Comparison of ENCODE assay signal across 17 cellular contexts in the genomic region with DNA sequence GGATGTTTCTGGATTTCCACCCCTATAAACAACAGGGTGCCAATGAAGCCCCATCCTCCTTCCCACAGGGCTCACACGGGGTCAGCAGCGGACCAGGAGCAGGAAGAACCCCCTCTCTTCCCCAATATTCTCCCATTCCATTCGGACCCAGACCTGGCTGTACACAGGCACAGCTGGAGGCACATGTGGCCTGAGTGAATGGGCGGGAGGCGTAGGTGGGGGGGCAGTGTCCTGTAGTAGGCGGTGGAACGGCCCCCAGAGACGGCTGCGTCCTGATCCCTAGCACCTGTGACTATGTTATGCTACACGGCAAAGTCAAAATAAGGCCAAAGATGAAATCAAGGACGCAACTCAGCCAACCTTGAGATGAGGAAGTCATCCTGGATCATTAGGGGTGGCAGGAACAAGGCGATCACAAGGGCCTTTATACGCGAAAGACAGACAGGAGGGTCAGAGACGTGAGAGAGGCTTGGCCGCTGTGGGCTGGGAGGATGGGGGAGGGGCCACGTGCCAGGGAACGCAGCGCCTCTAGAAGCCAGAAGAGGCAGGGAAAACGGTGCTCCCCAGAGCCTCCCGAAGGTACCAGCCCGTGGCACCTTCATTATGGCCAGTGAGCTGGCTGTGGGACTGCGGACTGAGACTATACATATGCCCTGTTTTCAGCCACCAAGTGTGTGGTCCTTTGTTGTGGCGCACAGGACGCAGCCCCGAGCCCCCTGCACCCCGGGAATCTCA.
DNase-seq lines count a peak whose midpoint lies in the region; ATAC-seq and TF ChIP-seq lines count a peak whose summit lies in the region.
"Had no signal": no experiment of that assay in that cellular context is flagged by ENCODE, and none has a peak within 500 bp of the region (broad histone marks: within the 10 kb centered on the region; RNA-seq: fewer than 3 reads in every experiment).

No MANE protein-coding gene starts in this region.

- H3K9ac ChIP-seq in PC-3 (ENCODE audit: low read length), result peak overlapping the region; percentile 81; the same call in 1 of the 2 replicates

- H3K4me3 ChIP-seq in GM23338, result no peak overlapping the region
- no peak overlapping the region for H3K4me3 ChIP-seq in PC-3 (ENCODE audit: low read length)
- no peak overlapping the region for H3K4me3 ChIP-seq in prostate gland

- peaks cover 4% of the 10 kb centered on the region for H3K27me3 Mint-ChIP-seq in GM23338 (ENCODE audit: insufficient read depth, low read depth, poor library complexity)
- H3K27me3 Mint-ChIP-seq in glutamatergic neuron (ENCODE audit: unreplicated experiment), result peaks cover 6% of the 10 kb centered on the region

- no peak for TF ChIP-seq POLR2A in prostate gland (IDR thresholded peaks at IDR 0.05)

- H3K9me2 ChIP-seq in GM23338 (ENCODE audit: insufficient read depth) (no peaks in the 10 kb centered on the region), PC-3 (replicated peaks; ENCODE audit: low read length) (no peaks in the 10 kb centered on the region)

- no peaks in the 10 kb centered on the region for H3K36me3 Mint-ChIP-seq in GM23338 (ENCODE audit: low read depth)
- H3K36me3 Mint-ChIP-seq in glutamatergic neuron (ENCODE audit: unreplicated experiment), result no peaks in the 10 kb centered on the region
- H3K36me3 Mint-ChIP-seq: CD4-positive, CD25-positive, alpha-beta regulatory T cell had no signal

- CTCF ChIA-PET in PC-3 (lab: Charles Lee), result interaction anchor here (1.1 kb wide), 1 partner anchor 18 kb away, joined by 4 read pairs; no protein-coding TSS in a partner anchor
- CTCF ChIA-PET in GM10248 (lab: Yijun Ruan, JAX), result interaction anchor here (3.9 to 4.0 kb wide), 2 partner anchors 13 to 18 kb away, joined by 12 to 19 read pairs; no protein-coding TSS in a partner anchor

- no peaks in the 10 kb centered on the region for H3K36me3 ChIP-seq in GM23338 (ENCODE audit: insufficient read depth)
- no peaks in the 10 kb centered on the region for H3K36me3 ChIP-seq in PC-3 (ENCODE audit: low read depth, low read length)
- H3K36me3 ChIP-seq in prostate gland, result no peaks in the 10 kb centered on the region

- H3K4me1 ChIP-seq in GM23338 (ENCODE audit: insufficient read depth) (no peaks in the 10 kb centered on the region), PC-3 (ENCODE audit: insufficient read depth, low read length) (peaks cover 27% of the 10 kb centered on the region), prostate gland (replicated peaks) (no peaks in the 10 kb centered on the region)
- H3K4me1 ChIP-seq: Caco-2 had no signal

- no peaks in the 10 kb centered on the region for H4K20me1 ChIP-seq in GM23338 (replicated peaks; ENCODE audit: insufficient read depth)
- no peaks in the 10 kb centered on the region for H4K20me1 ChIP-seq in PC-3 (ENCODE audit: low read length)

- no TSS peak for BruUV-seq in PC-3 (replicated peaks; lab: Mats Ljungman, UMichigan)

- H3F3A ChIP-seq in GM23338 (replicated peaks; ENCODE audit: low read depth), result no peaks in the 10 kb centered on the region
- no peaks in the 10 kb centered on the region for H3F3A ChIP-seq in PC-3 (ENCODE audit: low read length, unreplicated experiment)

- H3K79me2 ChIP-seq in GM23338 (replicated peaks; ENCODE audit: insufficient read depth) (no peaks in the 10 kb centered on the region), PC-3 (ENCODE audit: low read length) (no peaks in the 10 kb centered on the region)

- H3K9me3 Mint-ChIP-seq in GM23338 (no peaks in the 10 kb centered on the region), glutamatergic neuron (ENCODE audit: unreplicated experiment) (peaks cover 5% of the 10 kb centered on the region)

- WGBS in prostate gland, result 87% methylated on average over 27 of the region's 27 CpGs

- intact Hi-C loops in PC-3 (cut with micrococcal nuclease) (no loop called here), posterior vena cava (cut with DNase I) (no loop called here), prostate gland (cut with DNase I) (no loop called here)

- H3K4me2 ChIP-seq in GM23338, result no peak overlapping the region
- no peak overlapping the region for H3K4me2 ChIP-seq in PC-3 (ENCODE audit: low read length)

- H2AFZ ChIP-seq in GM23338 (no peak overlapping the region), PC-3 (ENCODE audit: low read length) (no peak overlapping the region)

- TF ChIP-seq CTCF in GM23338 (conservative IDR thresholded peaks at IDR 0.05; ENCODE audit: low read depth in 2 of 2), result no peak
- no peak for TF ChIP-seq CTCF in PC-3 (conservative IDR thresholded peaks at IDR 0.05; ENCODE audit: low read depth, low read length)
- no peak for TF ChIP-seq CTCF in glutamatergic neuron (IDR thresholded peaks at IDR 0.05; ENCODE audit: partially characterized antibody, unreplicated experiment)
- no peak for TF ChIP-seq CTCF in prostate gland (IDR thresholded peaks at IDR 0.05)
- no peak for TF ChIP-seq CTCF in GM10248 (IDR thresholded peaks at IDR 0.05; ENCODE audit: control extremely low read depth, extremely low read depth, low read depth, missing control alignments)

- H3K4me3 Mint-ChIP-seq in GM23338 (no peak overlapping the region), glutamatergic neuron (ENCODE audit: unreplicated experiment) (no peak overlapping the region)
- H3K4me3 Mint-ChIP-seq: B cell; CD4-positive, CD25-positive, alpha-beta regulatory T cell had no signal

- H3K27me3 ChIP-seq in GM23338 (ENCODE audit: insufficient read depth) (no peaks in the 10 kb centered on the region), PC-3 (ENCODE audit: low read length) (no peaks in the 10 kb centered on the region), prostate gland (replicated peaks; ENCODE audit: insufficient read depth) (no peaks in the 10 kb centered on the region)

- DNase-seq in GM23338 (ENCODE audit: low spot score) (peak; percentile 54), PC-3 (no peak), glutamatergic neuron (peak; percentile 1), posterior vena cava (ENCODE audit: low spot score) (peak; percentile 66), prostate gland (ENCODE audit: low spot score) (no peak), GM10248 (ENCODE audit: extremely low spot score) (no peak), HCEC 1CT (no peak)
- DNase-seq: Caco-2; CD4-positive, CD25-positive, alpha-beta regulatory T cell; DMS153; NCI-H1105 treated with DMSO at 0.1 percent for 48 hours; NCI-H1694 treated with DMSO at 0.1 percent for 48 hours; NCI-H2107; NCI-H526 treated with DMSO at 0.1 percent for 48 hours; NK-92 treated with Interleukin-12 subunit alpha and Interleukin-12 subunit beta, amount 100 ng/mL, for 24 hours; OCI-M1 had no signal

- no peak overlapping the region for H3K27ac ChIP-seq in GM23338 (ENCODE audit: low read depth)
- peak overlapping the region; percentile 96 for H3K27ac ChIP-seq in PC-3 (ENCODE audit: low read length)
- no peak overlapping the region for H3K27ac ChIP-seq in prostate gland

- H3K27ac Mint-ChIP-seq in GM23338 (no peak overlapping the region), glutamatergic neuron (ENCODE audit: unreplicated experiment) (no peak overlapping the region)
- H3K27ac Mint-ChIP-seq: B cell had no signal

- peaks cover 12% of the 10 kb centered on the region for H3K4me1 Mint-ChIP-seq in GM23338
- H3K4me1 Mint-ChIP-seq in glutamatergic neuron (ENCODE audit: low read depth, unreplicated experiment), result peaks cover 18% of the 10 kb centered on the region
- H3K4me1 Mint-ChIP-seq: B cell had no signal

- POLR2A ChIA-PET in PC-3 (lab: Charles Lee; ENCODE audit: unreplicated experiment), result no interaction called here
- POLR2A ChIA-PET in GM10248 (lab: Yijun Ruan, JAX), result no interaction called here

- ATAC-seq in GM23338 (peak; percentile 66), PC-3 (no peak)

- H3K9me3 ChIP-seq in PC-3 (ENCODE audit: low read length) (no peaks in the 10 kb centered on the region), prostate gland (no peaks in the 10 kb centered on the region)
- H3K9me3 ChIP-seq: Caco-2 had no signal

TF ChIP-seq in GM23338, 12 proteins besides CTCF, POLR2A, EP300 and RAD21 (continues in another document):
- no peak for TF ChIP-seq STAT1 (IDR thresholded peaks at IDR 0.05; ENCODE audit: unreplicated experiment)
- no peak for TF ChIP-seq ZNF331 (CRISPR knock-in tag; IDR thresholded peaks at IDR 0.05; ENCODE audit: low read depth)

Comparison
In these comparisons a context has a peak if more than half of its experiments do, and no peak if none do; other contexts are left out.
1. DNase-seq: peak in GM23338 (single experiment), glutamatergic neuron (single experiment) and posterior vena cava (single experiment); none in PC-3 (single experiment), prostate gland (single experiment), GM10248 (single experiment) and HCEC 1CT (single experiment).